In genomic region chr5:133110709-133111108, GRCh38 we compare ENCODE assay signal across 2 cellular contexts.
TF ChIP-seq lines count a peak whose summit lies in the region.

No MANE protein-coding gene starts in this region.

TF ChIP-seq in A549, 52 proteins besides CTCF, POLR2A, EP300 and RAD21:
- TF ChIP-seq TP53 (CRISPR knock-in tag; IDR thresholded peaks at IDR 0.05), result no peak
- TF ChIP-seq RNF2 (IDR thresholded peaks at IDR 0.05; ENCODE audit: borderline replicate concordance, low read depth), result no peak
- TF ChIP-seq CHD4 (IDR thresholded peaks at IDR 0.05; ENCODE audit: borderline replicate concordance), result no peak
- TF ChIP-seq BHLHE40 (IDR thresholded peaks at IDR 0.05; ENCODE audit: low read depth, low read length), result no peak
- TF ChIP-seq HDAC2 (IDR thresholded peaks at IDR 0.05), result no peak
- TF ChIP-seq RCOR1 (IDR thresholded peaks at IDR 0.05; ENCODE audit: low read depth, low read length), result no peak
- TF ChIP-seq PHF8 (IDR thresholded peaks at IDR 0.05; ENCODE audit: borderline replicate concordance, low read depth), result no peak
- TF ChIP-seq JUN (IDR thresholded peaks at IDR 0.05), result no peak
- no peak for TF ChIP-seq RFX5 (IDR thresholded peaks at IDR 0.05)
- no peak for TF ChIP-seq ZC3H11A (IDR thresholded peaks at IDR 0.05)
- TF ChIP-seq CBX8 (IDR thresholded peaks at IDR 0.05), result no peak

TF ChIP-seq in HCT116, 20 proteins besides CTCF, POLR2A, EP300 and RAD21:
- TF ChIP-seq ELF1 (IDR thresholded peaks at IDR 0.05; ENCODE audit: borderline replicate concordance, low read depth), result no peak
- no peak for TF ChIP-seq SRF (IDR thresholded peaks at IDR 0.05; ENCODE audit: low read depth)
- TF ChIP-seq EZH2 (IDR thresholded peaks at IDR 0.05), result no peak
- no peak for TF ChIP-seq CBX3 (IDR thresholded peaks at IDR 0.05; ENCODE audit: low read depth)
- TF ChIP-seq, protein P1, sequence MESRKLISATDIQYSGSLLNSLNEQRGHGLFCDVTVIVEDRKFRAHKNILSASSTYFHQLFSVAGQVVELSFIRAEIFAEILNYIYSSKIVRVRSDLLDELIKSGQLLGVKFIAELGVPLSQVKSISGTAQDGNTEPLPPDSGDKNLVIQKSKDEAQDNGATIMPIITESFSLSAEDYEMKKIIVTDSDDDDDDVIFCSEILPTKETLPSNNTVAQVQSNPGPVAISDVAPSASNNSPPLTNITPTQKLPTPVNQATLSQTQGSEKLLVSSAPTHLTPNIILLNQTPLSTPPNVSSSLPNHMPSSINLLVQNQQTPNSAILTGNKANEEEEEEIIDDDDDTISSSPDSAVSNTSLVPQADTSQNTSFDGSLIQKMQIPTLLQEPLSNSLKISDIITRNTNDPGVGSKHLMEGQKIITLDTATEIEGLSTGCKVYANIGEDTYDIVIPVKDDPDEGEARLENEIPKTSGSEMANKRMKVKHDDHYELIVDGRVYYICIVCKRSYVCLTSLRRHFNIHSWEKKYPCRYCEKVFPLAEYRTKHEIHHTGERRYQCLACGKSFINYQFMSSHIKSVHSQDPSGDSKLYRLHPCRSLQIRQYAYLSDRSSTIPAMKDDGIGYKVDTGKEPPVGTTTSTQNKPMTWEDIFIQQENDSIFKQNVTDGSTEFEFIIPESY (IDR thresholded peaks at IDR 0.05; ENCODE audit: extremely low read depth, insufficient replicate concordance, low read length), result no peak
- TF ChIP-seq CEBPB (IDR thresholded peaks at IDR 0.05; ENCODE audit: low read depth), result no peak
- TF ChIP-seq EGR1 (IDR thresholded peaks at IDR 0.05; ENCODE audit: low read depth), result no peak
